10 cellular contexts compared by ENCODE assay signal in genomic region chr6:96885187-96885631, GRCh38. TPM values are rescaled to one million over a fixed set of nuclear protein-coding genes. Genes with fewer than 3 reads are reported as not detected.
A peak's percentile ranks its signal among the peaks of the same experiment; 100 is the strongest.
DNase-seq lines count a peak whose midpoint lies in the region; ATAC-seq lines count a peak whose summit lies in the region.
"Not testable (repeated sequence)": the region's sequence is repeated elsewhere in the genome, so short reads cannot be mapped to it uniquely, and the experiment has no call there.
"Had no signal": no experiment of that assay in that cellular context is flagged by ENCODE, and none has a peak within 500 bp of the region (broad histone marks: within the 10 kb centered on the region; RNA-seq: fewer than 3 reads in every experiment).

No MANE protein-coding gene starts in this region.

- peak overlapping the region; percentile 46 for H3K27ac Mint-ChIP-seq in activated naive CD8-positive, alpha-beta T cell treated with anti-CD3 and anti-CD28 coated beads for 36 hours
- not testable (repeated sequence) for H3K27ac Mint-ChIP-seq in stimulated activated memory B cell treated with anti-CD40 and anti-IgM and Interleukin-4, amounts not matched to agents 10 μg/mL and 1 μg/mL and 100 μg/mL, for 72 hours

- DNase-seq in NCI-H1436 treated with DMSO at 0.1 percent for 48 hours (lab: John Stamatoyannopoulos, UW) (peak; percentile 62), OCI-M1 (lab: John Stamatoyannopoulos, UW) (peak; percentile 78)
- not testable (repeated sequence) for DNase-seq in activated naive CD8-positive, alpha-beta T cell treated with anti-CD3 and anti-CD28 coated beads for 36 hours

- H3K36me3 Mint-ChIP-seq in activated naive CD8-positive, alpha-beta T cell treated with anti-CD3 and anti-CD28 coated beads for 36 hours; stimulated activated memory B cell treated with anti-CD40 and anti-IgM and Interleukin-4, amounts not matched to agents 10 μg/mL and 1 μg/mL and 100 μg/mL, for 72 hours: not testable (repeated sequence)

- H3K4me3 Mint-ChIP-seq in activated naive CD8-positive, alpha-beta T cell treated with anti-CD3 and anti-CD28 coated beads for 36 hours, result peak overlapping the region; percentile 32
- H3K4me3 Mint-ChIP-seq in stimulated activated memory B cell treated with anti-CD40 and anti-IgM and Interleukin-4, amounts not matched to agents 10 μg/mL and 1 μg/mL and 100 μg/mL, for 72 hours, result peak overlapping the region; percentile 57

- not testable (repeated sequence) for H3K27me3 Mint-ChIP-seq in activated naive CD8-positive, alpha-beta T cell treated with anti-CD3 and anti-CD28 coated beads for 36 hours; stimulated activated memory B cell treated with anti-CD40 and anti-IgM and Interleukin-4, amounts not matched to agents 10 μg/mL and 1 μg/mL and 100 μg/mL, for 72 hours

- ATAC-seq in GM19438 (IDR thresholded peaks at IDR 0.05; ENCODE audit: low read depth, unreplicated experiment) (peak; percentile 92), HG02623 (IDR thresholded peaks at IDR 0.05; ENCODE audit: unreplicated experiment) (peak; percentile 90), HG03354 (IDR thresholded peaks at IDR 0.05; ENCODE audit: poor library complexity, severe bottlenecking, unreplicated experiment) (peak; percentile 96)
- peak; percentile 53 for ATAC-seq in stimulated activated memory B cell treated with anti-CD40 and anti-IgM and Interleukin-4, amounts not matched to agents 10 μg/mL and 1 μg/mL and 100 μg/mL, for 72 hours

- peak overlapping the region; percentile 54; the same call in 1 of the 2 replicates for H3K4me3 ChIP-seq in GM08714 (ENCODE audit: low read length)

- not testable (repeated sequence) for H3K9me3 Mint-ChIP-seq in activated naive CD8-positive, alpha-beta T cell treated with anti-CD3 and anti-CD28 coated beads for 36 hours; stimulated activated memory B cell treated with anti-CD40 and anti-IgM and Interleukin-4, amounts not matched to agents 10 μg/mL and 1 μg/mL and 100 μg/mL, for 72 hours

- H3K4me1 Mint-ChIP-seq in activated naive CD8-positive, alpha-beta T cell treated with anti-CD3 and anti-CD28 coated beads for 36 hours; stimulated activated memory B cell treated with anti-CD40 and anti-IgM and Interleukin-4, amounts not matched to agents 10 μg/mL and 1 μg/mL and 100 μg/mL, for 72 hours: not testable (repeated sequence)

RNA-seq across cellular contexts. Expression of gene NDUFAF4, which starts 12.5 kb away (rescaled TPM):
- 10 to 100 TPM; 98.4 to 98.9 TPM for total RNA-seq in activated naive CD8-positive, alpha-beta T cell treated with anti-CD3 and anti-CD28 coated beads for 36 hours

RNA-seq across cellular contexts. Expression of gene KLHL32, which starts 39.3 kb away (rescaled TPM):
- 1 to 10 TPM in 1 of 2 experiments, under 1 TPM in 1; 0.82 to 1.3 TPM for total RNA-seq in activated naive CD8-positive, alpha-beta T cell treated with anti-CD3 and anti-CD28 coated beads for 36 hours
- total RNA-seq: subcutaneous adipose tissue had no signal

RNA-seq across cellular contexts. Expression of gene GPR63, which starts 47.9 kb away (rescaled TPM):
- 1 to 10 TPM in 1 of 2 experiments, under 1 TPM in 1; 0.85 to 1.0 TPM for total RNA-seq in activated naive CD8-positive, alpha-beta T cell treated with anti-CD3 and anti-CD28 coated beads for 36 hours
- total RNA-seq: HT-29 had no signal
